8 cellular contexts compared by ENCODE assay signal in the genomic region with DNA sequence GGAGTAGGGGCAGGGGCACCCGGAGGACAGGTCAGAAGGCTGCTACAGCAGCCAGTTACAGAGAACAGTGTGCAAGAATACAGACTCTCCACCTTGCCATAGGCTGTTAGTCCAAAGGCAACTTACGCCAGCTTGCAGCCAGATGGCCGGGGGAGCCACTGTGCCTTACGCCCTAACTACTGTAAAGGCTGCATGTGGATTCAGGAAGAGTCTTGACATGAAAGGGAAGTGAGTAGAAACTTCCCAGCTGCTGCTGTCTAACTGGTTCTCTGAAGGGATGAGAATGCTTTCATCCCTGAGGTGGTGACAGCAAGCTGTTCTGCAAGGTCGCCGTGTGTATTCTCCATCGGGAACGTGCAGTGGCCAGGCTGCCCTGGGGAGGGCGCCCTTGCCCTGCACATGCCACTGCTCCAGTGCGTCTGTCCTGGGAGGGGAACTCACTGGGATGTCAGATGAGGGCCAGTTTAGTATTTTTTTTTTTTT. TPM values are rescaled to one million over a fixed set of nuclear protein-coding genes. Genes with fewer than 3 reads are reported as not detected.
DNase-seq lines count a peak whose midpoint lies in the region; ATAC-seq, FAIRE-seq and TF ChIP-seq lines count a peak whose summit lies in the region.

No MANE protein-coding gene starts in this region.

- no peaks in the 10 kb centered on the region; the same call in 1 of the 2 replicates for H3K79me1 ChIP-seq in H1 (ENCODE audit: low read depth, low read length)

- H3K4me3 Mint-ChIP-seq in nephron progenitor cell = no peak overlapping the region

- H3K27me3 ChIP-seq in PC-9 (ENCODE audit: insufficient read depth, low read depth) (no peaks in the 10 kb centered on the region), H1 (replicated peaks in 1 of 4; ENCODE audit: control insufficient read depth in 3 of 4, extremely low read depth in 1 of 4, insufficient read depth in 3 of 4, low read length in 3 of 4) (no peaks in the 10 kb centered on the region)

- H3K36me3 ChIP-seq in PC-9 (ENCODE audit: low read depth) (no peaks in the 10 kb centered on the region), H1 (ENCODE audit: control insufficient read depth in 2 of 4, insufficient read depth in 4 of 4, low read length in 3 of 4) (peaks cover 3 to 15% (median 11%) of the 10 kb centered on the region in 4 experiments)

- 54% methylated on average over 10 of the region's 10 CpGs; no CpG with 5 or more reads in 1 of the 2 experiments for WGBS in H1 (ENCODE audit: extremely low coverage in 1 of 2, insufficient coverage in 1 of 2, insufficient read length in 1 of 2, insufficient replicate concordance in 2 of 2, low coverage in 1 of 2, low lambda C conversion rate in 2 of 2, missing lambda C conversion rate in 1 of 2), 2 experiments

- H4K8ac ChIP-seq in H1 (ENCODE audit: extremely low read depth, insufficient read depth, low read length) = no peak overlapping the region

- no peak overlapping the region for H3K4ac ChIP-seq in H1 (replicated peaks; ENCODE audit: insufficient read length, low read depth, low read length)

- TF ChIP-seq POLR2A in H1 (IDR thresholded peaks at IDR 0.05; ENCODE audit: control extremely low read depth in 1 of 2, low read depth in 2 of 2, low read length in 2 of 2) = no peak

- H3K79me2 ChIP-seq in PC-9 (ENCODE audit: low read depth) = no peaks in the 10 kb centered on the region
- H3K79me2 ChIP-seq in H1 (ENCODE audit: control insufficient read depth in 1 of 2, insufficient read depth in 2 of 2, low read length in 2 of 2) = no peaks in the 10 kb centered on the region

- H2AFZ ChIP-seq in PC-9 = no peak overlapping the region
- H2AFZ ChIP-seq in H1 (ENCODE audit: low read length) = no peak overlapping the region

- no peak overlapping the region for H3K9ac ChIP-seq in H1 (replicated peaks in 1 of 4; ENCODE audit: extremely low read depth in 1 of 4, low read depth in 3 of 4, low read length in 3 of 4)

- no peak overlapping the region for H2BK120ac ChIP-seq in H1 (replicated peaks; ENCODE audit: low read depth, low read length)

- no peaks in the 10 kb centered on the region for H3K9me2 ChIP-seq in PC-9 (ENCODE audit: insufficient read depth)

- POLR2A ChIA-PET in PC-9 (lab: Charles Lee; ENCODE audit: unreplicated experiment) (no interaction called here), H1 (lab: Charles Lee; ENCODE audit: partially characterized antibody) (interaction anchor here (0.6 kb wide), 1 partner anchor 421 kb away, joined by 3 read pairs; no protein-coding TSS in a partner anchor)

- H3K23ac ChIP-seq in H1 (ENCODE audit: insufficient read length) = no peak overlapping the region

- H3K27ac ChIP-seq in PC-9 = no peak overlapping the region
- no peak overlapping the region for H3K27ac ChIP-seq in H1 (ENCODE audit: low read depth, low read length)

- H3F3A ChIP-seq in PC-9 (ENCODE audit: insufficient read depth, low read depth) = no peaks in the 10 kb centered on the region

- H2BK5ac ChIP-seq in H1 (ENCODE audit: low read depth, low read length) = no peak overlapping the region

- H4K20me1 ChIP-seq in PC-9 (ENCODE audit: insufficient read depth) (no peaks in the 10 kb centered on the region), H1 (replicated peaks in 1 of 2; ENCODE audit: control insufficient read depth in 1 of 2, insufficient read depth in 2 of 2, low read length in 2 of 2) (peaks cover 2 to 3% of the 10 kb centered on the region in 2 experiments)

- no TSS peak for BruUV-seq in PC-9 (replicated peaks; lab: Mats Ljungman, UMichigan)

- intact Hi-C loops in PC-9 (cut with micrococcal nuclease; ENCODE audit: unreplicated experiment) (no loop called here), sciatic nerve (cut with DNase I) (no loop called here)

- H4K5ac ChIP-seq in H1 (ENCODE audit: insufficient read length, low read depth, low read length) = no peak overlapping the region

- H2BK20ac ChIP-seq in H1 (ENCODE audit: low read length) = no peak overlapping the region

- H3K27ac Mint-ChIP-seq in nephron progenitor cell = peak overlapping the region; percentile 43

- H3K27me3 Mint-ChIP-seq in nephron progenitor cell (ENCODE audit: low read depth, poor library complexity) = no peaks in the 10 kb centered on the region

- H3K9me3 Mint-ChIP-seq in nephron progenitor cell = no peaks in the 10 kb centered on the region

- CTCF ChIA-PET in PC-9 (lab: Charles Lee) (no interaction called here), H1 (lab: Charles Lee; ENCODE audit: partially characterized antibody) (interaction anchor here (0.6 to 11.9 kb wide), 44 partner anchors 8 to 1042 kb away, joined by 3 to 129 read pairs (median 4); no protein-coding TSS in a partner anchor)

- peaks cover 12% of the 10 kb centered on the region for H3K36me3 Mint-ChIP-seq in nephron progenitor cell (ENCODE audit: low read depth)

- no peak overlapping the region for H2AK5ac ChIP-seq in H1 (ENCODE audit: low read depth, low read length)

- H2BK15ac ChIP-seq in H1 (ENCODE audit: low read length) = no peak overlapping the region

- peak; percentile 81 for FAIRE-seq in H1 (lab: Jason Lieb, UNC)

- H3K14ac ChIP-seq in H1 (ENCODE audit: insufficient read length) = no peak overlapping the region

- H3K9me3 ChIP-seq in PC-9 (ENCODE audit: insufficient read depth, low read depth) (no peaks in the 10 kb centered on the region), H1 (ENCODE audit: insufficient read depth in 2 of 2, low read depth in 1 of 2, low read length in 1 of 2) (no peaks in the 10 kb centered on the region)

- peaks cover 55% of the 10 kb centered on the region for H3K4me1 Mint-ChIP-seq in nephron progenitor cell

- no peak overlapping the region for H3K56ac ChIP-seq in H1 (replicated peaks; ENCODE audit: insufficient read length, low read depth, low read length)

- H3K4me3 ChIP-seq in PC-9 (no peak overlapping the region), H1 (ENCODE audit: extremely low read depth in 1 of 4, insufficient read depth in 2 of 4, low read depth in 3 of 4, low read length in 4 of 4) (no peak overlapping the region)

- ATAC-seq in GM18498 (IDR thresholded peaks at IDR 0.05; ENCODE audit: unreplicated experiment) (no peak), sciatic nerve (no peak)

- H2BK12ac ChIP-seq in H1 (ENCODE audit: low read depth, low read length) = no peak overlapping the region

- H3K4me1 ChIP-seq in PC-9 (replicated peaks; ENCODE audit: insufficient read depth) (no peaks in the 10 kb centered on the region), H1 (replicated peaks in 1 of 4; ENCODE audit: control insufficient read depth in 3 of 4, insufficient read depth in 4 of 4, low read length in 3 of 4) (0 out of 7 replicates have a peak, but pooled peaks cover 0 to 2% (median 0%) of the 10 kb centered on the region in 4 experiments)

- no peak for TF ChIP-seq EP300 in H1 (IDR thresholded peaks at IDR 0.05; ENCODE audit: borderline replicate concordance in 1 of 2, low read depth in 2 of 2, low read length in 2 of 2)

- no peaks in the 10 kb centered on the region for H3K23me2 ChIP-seq in H1 (ENCODE audit: low read depth, low read length)

- peak; percentile 98 to 99 for TF ChIP-seq RAD21 in H1 (IDR thresholded peaks at IDR 0.05 in 1 of 2, conservative IDR thresholded peaks at IDR 0.05 in 1 of 2; ENCODE audit: low read depth in 2 of 2, low read length in 2 of 2)

- no peak overlapping the region for H3K4me2 ChIP-seq in PC-9
- no peak overlapping the region for H3K4me2 ChIP-seq in H1 (ENCODE audit: insufficient read depth in 1 of 2, low read depth in 2 of 2, low read length in 2 of 2)

- no peak overlapping the region for H4K91ac ChIP-seq in H1 (replicated peaks; ENCODE audit: insufficient read length, low read length)

- peak; percentile 59 for DNase-seq in activated CD8-positive, alpha-beta memory T cell treated with anti-CD3 and anti-CD28 coated beads for 24 hours
- no peak for DNase-seq in activated CD8-positive, alpha-beta memory T cell treated with anti-CD3 and anti-CD28 coated beads, Interleukin-2, amount 50 U/mL, for 4 hours
- DNase-seq in PC-9 (no peak), H1 (ENCODE audit: low read depth in 1 of 2, low spot score in 2 of 2) (peak; percentile 41 to 90), nephron progenitor cell (peak; percentile 67), foreskin melanocyte (no peak), sciatic nerve (ENCODE audit: low spot score) (no peak)

- TF ChIP-seq CTCF in PC-9 (conservative IDR thresholded peaks at IDR 0.05) = peak; percentile 40; the same call in 1 of the 2 replicates
- TF ChIP-seq CTCF in H1 (IDR thresholded peaks at IDR 0.05; ENCODE audit: control extremely low read depth in 1 of 3, insufficient read depth in 1 of 3, low read depth in 1 of 3, low read length in 3 of 3) = peak; percentile 96 to 100 (median 98)
- peak; percentile 77 for TF ChIP-seq CTCF in nephron progenitor cell (IDR thresholded peaks at IDR 0.05)

- no peak overlapping the region for H3K18ac ChIP-seq in H1 (ENCODE audit: extremely low read depth, low read length)

RNA-seq across cellular contexts. Expression of gene LYRM4, which starts 46.1 kb away (rescaled TPM):
- total RNA-seq in PC-9 (2021) (30.6 and 37.0 TPM in 2 replicates), sciatic nerve (21.7 TPM)
- 61.3 and 62.8 TPM in 2 replicates for total RNA-seq in H1 (2021; fragmentation: NEBNext Ultra II Directional; extraction: Animal tissue kit (Norgen Biotek cat#: 25700))
- 49.2 and 56.6 TPM in 2 replicates for polyA plus RNA-seq in H1 (2011; rRNA removed)
- 50.9 TPM for polyA plus RNA-seq in H1 (2011; cell fraction: cytosol; rRNA removed)
- 34.2 TPM for polyA plus RNA-seq in H1 (2011; cell fraction: nucleus; rRNA removed)
- polyA plus RNA-seq in H1 (2012, experiment 1 of 2) = 51.0 to 69.7 TPM (median 53.0 TPM) in 4 replicates
- polyA plus RNA-seq in H1 (2012, experiment 2 of 2) = 48.4 TPM
- polyA plus RNA-seq in H1 (2013, experiment 1 of 2) = 34.7 TPM
- polyA plus RNA-seq in H1 (2013, experiment 2 of 2) = 36.1 TPM
- polyA minus RNA-seq in H1 (2011; rRNA and poly(A)+ RNA removed) = 46.9 and 49.6 TPM in 2 replicates
- polyA minus RNA-seq in H1 (2011; cell fraction: cytosol; rRNA and poly(A)+ RNA removed) = 24.0 TPM
- polyA minus RNA-seq in H1 (2011; cell fraction: nucleus; rRNA and poly(A)+ RNA removed) = 17.9 TPM

RNA-seq across cellular contexts. Expression of gene FARS2, which starts 46.7 kb away (rescaled TPM):
- total RNA-seq in PC-9 (2021) (25.1 and 26.7 TPM in 2 replicates), sciatic nerve (17.8 TPM)
- 14.0 and 14.4 TPM in 2 replicates for total RNA-seq in H1 (2021; fragmentation: NEBNext Ultra II Directional; extraction: Animal tissue kit (Norgen Biotek cat#: 25700))
- 11.7 and 13.3 TPM in 2 replicates for polyA plus RNA-seq in H1 (2011; rRNA removed)
- polyA plus RNA-seq in H1 (2011; cell fraction: cytosol; rRNA removed) = 14.4 TPM
- polyA plus RNA-seq in H1 (2011; cell fraction: nucleus; rRNA removed) = 14.6 TPM
- 10.3 to 15.7 TPM (median 12.9 TPM) in 4 replicates for polyA plus RNA-seq in H1 (2012, experiment 1 of 2)
- 16.1 TPM for polyA plus RNA-seq in H1 (2012, experiment 2 of 2)
- 6.4 TPM for polyA plus RNA-seq in H1 (2013, experiment 1 of 2)
- 7.1 TPM for polyA plus RNA-seq in H1 (2013, experiment 2 of 2)
- polyA minus RNA-seq in H1 (2011; rRNA and poly(A)+ RNA removed) = 40.9 and 42.5 TPM in 2 replicates
- 8.9 TPM for polyA minus RNA-seq in H1 (2011; cell fraction: cytosol; rRNA and poly(A)+ RNA removed)
- 51.6 TPM for polyA minus RNA-seq in H1 (2011; cell fraction: nucleus; rRNA and poly(A)+ RNA removed)

Comparison
In these comparisons a context has a peak if more than half of its experiments do, and no peak if none do; other contexts are left out.
1. DNase-seq: peak in activated CD8-positive, alpha-beta memory T cell treated with anti-CD3 and anti-CD28 coated beads for 24 hours (single experiment), H1 (2 of 2) and nephron progenitor cell (single experiment); none in activated CD8-positive, alpha-beta memory T cell treated with anti-CD3 and anti-CD28 coated beads, Interleukin-2, amount 50 U/mL, for 4 hours (single experiment), PC-9 (0 of 2), foreskin melanocyte (single experiment) and sciatic nerve (single experiment).
2. CTCF ChIP-seq: peak in every context shown above with its lines; median percentile 98 in H1; 77 in nephron progenitor cell; 40 in PC-9.